ENCODE assay signal across 8 cellular contexts in genomic region chr20:63627700-63628245, GRCh38. TPM values are rescaled to one million over a fixed set of nuclear protein-coding genes. Genes with fewer than 3 reads are reported as not detected.
A peak's percentile ranks its signal among the peaks of the same experiment; 100 is the strongest.
DNase-seq lines count a peak whose midpoint lies in the region; TF ChIP-seq lines count a peak whose summit lies in the region.

No MANE protein-coding gene starts in this region.

- no peaks in the 10 kb centered on the region for H3K27me3 Mint-ChIP-seq in activated naive CD4-positive, alpha-beta T cell treated with anti-CD3 and anti-CD28 coated beads, Interleukin-2, amount 50 U/mL, for 24 hours
- no peaks in the 10 kb centered on the region for H3K27me3 Mint-ChIP-seq in mesothelial cell of epicardium (ENCODE audit: low read depth)

- peak overlapping the region; percentile 94 for H3K4me3 Mint-ChIP-seq in activated naive CD4-positive, alpha-beta T cell treated with anti-CD3 and anti-CD28 coated beads, Interleukin-2, amount 50 U/mL, for 24 hours
- peak overlapping the region; percentile 76 for H3K4me3 Mint-ChIP-seq in mesothelial cell of epicardium

- H3K4me1 ChIP-seq in colonic mucosa (no peaks in the 10 kb centered on the region), vagina (peaks cover 37% of the 10 kb centered on the region)

- H3K27me3 ChIP-seq in colonic mucosa (no peaks in the 10 kb centered on the region), vagina (no peaks in the 10 kb centered on the region)

- H3K4me3 ChIP-seq in colonic mucosa (peak overlapping the region; percentile 78), vagina (peak overlapping the region; percentile 92 to 97)

- peak overlapping the region; percentile 97 for H3K27ac Mint-ChIP-seq in activated naive CD4-positive, alpha-beta T cell treated with anti-CD3 and anti-CD28 coated beads, Interleukin-2, amount 50 U/mL, for 24 hours
- H3K27ac Mint-ChIP-seq in mesothelial cell of epicardium, result peak overlapping the region; percentile 87

- H3K4me1 Mint-ChIP-seq in activated naive CD4-positive, alpha-beta T cell treated with anti-CD3 and anti-CD28 coated beads, Interleukin-2, amount 50 U/mL, for 24 hours, result peaks cover 54% of the 10 kb centered on the region
- peaks cover 13% of the 10 kb centered on the region for H3K4me1 Mint-ChIP-seq in mesothelial cell of epicardium

- peaks cover 9% of the 10 kb centered on the region for H3K36me3 Mint-ChIP-seq in activated naive CD4-positive, alpha-beta T cell treated with anti-CD3 and anti-CD28 coated beads, Interleukin-2, amount 50 U/mL, for 24 hours
- peaks cover 2% of the 10 kb centered on the region for H3K36me3 Mint-ChIP-seq in mesothelial cell of epicardium

- H3K27ac ChIP-seq in colonic mucosa, result peak overlapping the region; percentile 92
- H3K27ac ChIP-seq in vagina, result peak overlapping the region; percentile 93

- peak overlapping the region; percentile 89 to 98 for H3K9ac ChIP-seq in colonic mucosa (ENCODE audit: low read depth in 2 of 2, low read length in 2 of 2)

- TF ChIP-seq CTCF in colonic mucosa (IDR thresholded peaks at IDR 0.05) (no peak), mesothelial cell of epicardium (IDR thresholded peaks at IDR 0.05; ENCODE audit: unreplicated experiment) (no peak), vagina (IDR thresholded peaks at IDR 0.05) (no peak)

- TF ChIP-seq POLR2A in vagina (IDR thresholded peaks at IDR 0.05), result no peak

- H3K36me3 ChIP-seq in colonic mucosa (no peaks in the 10 kb centered on the region), vagina (no peaks in the 10 kb centered on the region)

- intact Hi-C loops in colonic mucosa (cut with DNase I), result no loop called here
- intact Hi-C loops in vagina (cut with DNase I), result no loop called here

- DNase-seq in activated naive CD4-positive, alpha-beta T cell (lab: John Stamatoyannopoulos, UW), result no peak
- DNase-seq in colonic mucosa, result no peak
- no peak for DNase-seq in mesothelial cell of epicardium (ENCODE audit: low spot score in 2 of 2, unreplicated experiment in 2 of 2)
- DNase-seq in vagina (ENCODE audit: extremely low spot score in 2 of 2), result no peak
- no peak for DNase-seq in NCI-H1436 (lab: John Stamatoyannopoulos, UW)
- no peak for DNase-seq in inferior parietal cortex (ENCODE audit: extremely low spot score)
- no peak for DNase-seq in NCI-H82 (lab: John Stamatoyannopoulos, UW)

- H3K9me3 Mint-ChIP-seq in activated naive CD4-positive, alpha-beta T cell treated with anti-CD3 and anti-CD28 coated beads, Interleukin-2, amount 50 U/mL, for 24 hours, result no peaks in the 10 kb centered on the region
- H3K9me3 Mint-ChIP-seq in mesothelial cell of epicardium, result no peaks in the 10 kb centered on the region

- H3K9me3 ChIP-seq in colonic mucosa (no peaks in the 10 kb centered on the region), vagina (no peaks in the 10 kb centered on the region)

RNA-seq across cellular contexts. Expression of gene GMEB2, which starts 0.9 kb away (rescaled TPM):
- total RNA-seq in colonic mucosa (10 to 100 TPM; 11.5 to 14.8 TPM), mesothelial cell of epicardium (16.1 to 17.2 TPM (median 17.0 TPM) in 3 replicates), vagina (11.3 TPM)

RNA-seq across cellular contexts. Expression of gene STMN3, which starts 25.5 kb away (rescaled TPM):
- total RNA-seq in colonic mucosa (1 to 10 TPM; 2.5 to 5.3 TPM), mesothelial cell of epicardium (29.9 to 34.1 TPM (median 32.1 TPM) in 3 replicates), vagina (14.7 TPM)

RNA-seq across cellular contexts. Expression of gene RTEL1, which starts 30.3 kb away (rescaled TPM):
- total RNA-seq in colonic mucosa, result 10 to 100 TPM; 25.7 to 34.9 TPM
- 38.7 to 45.2 TPM (median 42.2 TPM) in 3 replicates for total RNA-seq in mesothelial cell of epicardium
- 17.7 TPM for total RNA-seq in vagina

RNA-seq across cellular contexts. Expression of gene HELZ2, which starts 53.7 kb away (rescaled TPM):
- total RNA-seq in colonic mucosa, result 10 to 100 TPM; 36.3 to 38.0 TPM
- 35.1 to 44.4 TPM (median 40.0 TPM) in 3 replicates for total RNA-seq in mesothelial cell of epicardium
- 31.4 TPM for total RNA-seq in vagina
